1 cellular context compared by ENCODE assay signal in the genomic region with DNA sequence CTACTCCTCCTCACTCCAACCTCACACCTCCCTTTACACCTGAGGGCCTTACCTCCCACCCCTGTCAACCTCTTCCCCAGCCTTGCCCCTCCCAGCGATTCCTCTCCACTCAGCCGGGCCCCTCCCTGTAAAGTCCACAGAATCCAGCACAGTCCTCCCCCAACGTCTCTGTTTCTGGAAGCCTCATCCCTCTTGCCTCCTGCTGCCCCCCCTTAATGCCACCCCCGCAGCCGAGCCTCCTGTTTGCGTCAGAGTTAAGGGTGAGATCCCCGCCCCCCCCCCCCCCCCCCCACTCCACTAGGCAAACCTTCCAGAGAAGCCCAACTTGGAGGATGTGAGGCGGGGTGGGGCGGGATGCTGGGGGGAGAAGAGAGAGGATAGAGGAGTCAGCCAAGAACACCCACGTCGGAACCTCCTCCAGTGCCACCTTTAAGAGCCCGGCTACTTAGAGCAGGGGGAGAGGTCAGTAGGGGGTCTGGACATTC.
TF ChIP-seq lines count a peak whose summit lies in the region.

No MANE protein-coding gene starts in this region.

TF ChIP-seq in WTC11, 78 proteins besides CTCF, POLR2A, EP300 and RAD21 (continued from another document):
- TF ChIP-seq, protein P1, sequence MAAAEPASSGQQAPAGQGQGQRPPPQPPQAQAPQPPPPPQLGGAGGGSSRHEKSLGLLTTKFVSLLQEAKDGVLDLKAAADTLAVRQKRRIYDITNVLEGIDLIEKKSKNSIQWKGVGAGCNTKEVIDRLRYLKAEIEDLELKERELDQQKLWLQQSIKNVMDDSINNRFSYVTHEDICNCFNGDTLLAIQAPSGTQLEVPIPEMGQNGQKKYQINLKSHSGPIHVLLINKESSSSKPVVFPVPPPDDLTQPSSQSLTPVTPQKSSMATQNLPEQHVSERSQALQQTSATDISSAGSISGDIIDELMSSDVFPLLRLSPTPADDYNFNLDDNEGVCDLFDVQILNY (CRISPR knock-in tag; IDR thresholded peaks at IDR 0.05), result no peak
- no peak for TF ChIP-seq RORB (CRISPR knock-in tag; IDR thresholded peaks at IDR 0.05)
- TF ChIP-seq, protein P2, sequence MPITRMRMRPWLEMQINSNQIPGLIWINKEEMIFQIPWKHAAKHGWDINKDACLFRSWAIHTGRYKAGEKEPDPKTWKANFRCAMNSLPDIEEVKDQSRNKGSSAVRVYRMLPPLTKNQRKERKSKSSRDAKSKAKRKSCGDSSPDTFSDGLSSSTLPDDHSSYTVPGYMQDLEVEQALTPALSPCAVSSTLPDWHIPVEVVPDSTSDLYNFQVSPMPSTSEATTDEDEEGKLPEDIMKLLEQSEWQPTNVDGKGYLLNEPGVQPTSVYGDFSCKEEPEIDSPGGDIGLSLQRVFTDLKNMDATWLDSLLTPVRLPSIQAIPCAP (CRISPR knock-in tag; IDR thresholded peaks at IDR 0.05), result no peak
- TF ChIP-seq, protein P3, sequence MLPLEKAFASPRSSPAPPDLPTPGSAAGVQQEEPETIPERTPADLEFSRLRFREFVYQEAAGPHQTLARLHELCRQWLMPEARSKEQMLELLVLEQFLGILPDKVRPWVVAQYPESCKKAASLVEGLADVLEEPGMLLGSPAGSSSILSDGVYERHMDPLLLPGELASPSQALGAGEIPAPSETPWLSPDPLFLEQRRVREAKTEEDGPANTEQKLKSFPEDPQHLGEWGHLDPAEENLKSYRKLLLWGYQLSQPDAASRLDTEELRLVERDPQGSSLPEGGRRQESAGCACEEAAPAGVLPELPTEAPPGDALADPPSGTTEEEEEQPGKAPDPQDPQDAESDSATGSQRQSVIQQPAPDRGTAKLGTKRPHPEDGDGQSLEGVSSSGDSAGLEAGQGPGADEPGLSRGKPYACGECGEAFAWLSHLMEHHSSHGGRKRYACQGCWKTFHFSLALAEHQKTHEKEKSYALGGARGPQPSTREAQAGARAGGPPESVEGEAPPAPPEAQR (CRISPR knock-in tag; IDR thresholded peaks at IDR 0.05), result no peak
- TF ChIP-seq, protein P4, sequence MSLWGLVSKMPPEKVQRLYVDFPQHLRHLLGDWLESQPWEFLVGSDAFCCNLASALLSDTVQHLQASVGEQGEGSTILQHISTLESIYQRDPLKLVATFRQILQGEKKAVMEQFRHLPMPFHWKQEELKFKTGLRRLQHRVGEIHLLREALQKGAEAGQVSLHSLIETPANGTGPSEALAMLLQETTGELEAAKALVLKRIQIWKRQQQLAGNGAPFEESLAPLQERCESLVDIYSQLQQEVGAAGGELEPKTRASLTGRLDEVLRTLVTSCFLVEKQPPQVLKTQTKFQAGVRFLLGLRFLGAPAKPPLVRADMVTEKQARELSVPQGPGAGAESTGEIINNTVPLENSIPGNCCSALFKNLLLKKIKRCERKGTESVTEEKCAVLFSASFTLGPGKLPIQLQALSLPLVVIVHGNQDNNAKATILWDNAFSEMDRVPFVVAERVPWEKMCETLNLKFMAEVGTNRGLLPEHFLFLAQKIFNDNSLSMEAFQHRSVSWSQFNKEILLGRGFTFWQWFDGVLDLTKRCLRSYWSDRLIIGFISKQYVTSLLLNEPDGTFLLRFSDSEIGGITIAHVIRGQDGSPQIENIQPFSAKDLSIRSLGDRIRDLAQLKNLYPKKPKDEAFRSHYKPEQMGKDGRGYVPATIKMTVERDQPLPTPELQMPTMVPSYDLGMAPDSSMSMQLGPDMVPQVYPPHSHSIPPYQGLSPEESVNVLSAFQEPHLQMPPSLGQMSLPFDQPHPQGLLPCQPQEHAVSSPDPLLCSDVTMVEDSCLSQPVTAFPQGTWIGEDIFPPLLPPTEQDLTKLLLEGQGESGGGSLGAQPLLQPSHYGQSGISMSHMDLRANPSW (CRISPR knock-in tag; conservative IDR thresholded peaks at IDR 0.05; ENCODE audit: low read depth), result no peak
- TF ChIP-seq, protein P5, sequence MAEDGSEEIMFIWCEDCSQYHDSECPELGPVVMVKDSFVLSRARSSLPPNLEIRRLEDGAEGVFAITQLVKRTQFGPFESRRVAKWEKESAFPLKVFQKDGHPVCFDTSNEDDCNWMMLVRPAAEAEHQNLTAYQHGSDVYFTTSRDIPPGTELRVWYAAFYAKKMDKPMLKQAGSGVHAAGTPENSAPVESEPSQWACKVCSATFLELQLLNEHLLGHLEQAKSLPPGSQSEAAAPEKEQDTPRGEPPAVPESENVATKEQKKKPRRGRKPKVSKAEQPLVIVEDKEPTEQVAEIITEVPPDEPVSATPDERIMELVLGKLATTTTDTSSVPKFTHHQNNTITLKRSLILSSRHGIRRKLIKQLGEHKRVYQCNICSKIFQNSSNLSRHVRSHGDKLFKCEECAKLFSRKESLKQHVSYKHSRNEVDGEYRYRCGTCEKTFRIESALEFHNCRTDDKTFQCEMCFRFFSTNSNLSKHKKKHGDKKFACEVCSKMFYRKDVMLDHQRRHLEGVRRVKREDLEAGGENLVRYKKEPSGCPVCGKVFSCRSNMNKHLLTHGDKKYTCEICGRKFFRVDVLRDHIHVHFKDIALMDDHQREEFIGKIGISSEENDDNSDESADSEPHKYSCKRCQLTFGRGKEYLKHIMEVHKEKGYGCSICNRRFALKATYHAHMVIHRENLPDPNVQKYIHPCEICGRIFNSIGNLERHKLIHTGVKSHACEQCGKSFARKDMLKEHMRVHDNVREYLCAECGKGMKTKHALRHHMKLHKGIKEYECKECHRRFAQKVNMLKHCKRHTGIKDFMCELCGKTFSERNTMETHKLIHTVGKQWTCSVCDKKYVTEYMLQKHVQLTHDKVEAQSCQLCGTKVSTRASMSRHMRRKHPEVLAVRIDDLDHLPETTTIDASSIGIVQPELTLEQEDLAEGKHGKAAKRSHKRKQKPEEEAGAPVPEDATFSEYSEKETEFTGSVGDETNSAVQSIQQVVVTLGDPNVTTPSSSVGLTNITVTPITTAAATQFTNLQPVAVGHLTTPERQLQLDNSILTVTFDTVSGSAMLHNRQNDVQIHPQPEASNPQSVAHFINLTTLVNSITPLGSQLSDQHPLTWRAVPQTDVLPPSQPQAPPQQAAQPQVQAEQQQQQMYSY (CRISPR knock-in tag; IDR thresholded peaks at IDR 0.05), result no peak
- no peak for TF ChIP-seq FOXJ3 (CRISPR knock-in tag; IDR thresholded peaks at IDR 0.05; ENCODE audit: borderline replicate concordance)
- TF ChIP-seq, protein P6, sequence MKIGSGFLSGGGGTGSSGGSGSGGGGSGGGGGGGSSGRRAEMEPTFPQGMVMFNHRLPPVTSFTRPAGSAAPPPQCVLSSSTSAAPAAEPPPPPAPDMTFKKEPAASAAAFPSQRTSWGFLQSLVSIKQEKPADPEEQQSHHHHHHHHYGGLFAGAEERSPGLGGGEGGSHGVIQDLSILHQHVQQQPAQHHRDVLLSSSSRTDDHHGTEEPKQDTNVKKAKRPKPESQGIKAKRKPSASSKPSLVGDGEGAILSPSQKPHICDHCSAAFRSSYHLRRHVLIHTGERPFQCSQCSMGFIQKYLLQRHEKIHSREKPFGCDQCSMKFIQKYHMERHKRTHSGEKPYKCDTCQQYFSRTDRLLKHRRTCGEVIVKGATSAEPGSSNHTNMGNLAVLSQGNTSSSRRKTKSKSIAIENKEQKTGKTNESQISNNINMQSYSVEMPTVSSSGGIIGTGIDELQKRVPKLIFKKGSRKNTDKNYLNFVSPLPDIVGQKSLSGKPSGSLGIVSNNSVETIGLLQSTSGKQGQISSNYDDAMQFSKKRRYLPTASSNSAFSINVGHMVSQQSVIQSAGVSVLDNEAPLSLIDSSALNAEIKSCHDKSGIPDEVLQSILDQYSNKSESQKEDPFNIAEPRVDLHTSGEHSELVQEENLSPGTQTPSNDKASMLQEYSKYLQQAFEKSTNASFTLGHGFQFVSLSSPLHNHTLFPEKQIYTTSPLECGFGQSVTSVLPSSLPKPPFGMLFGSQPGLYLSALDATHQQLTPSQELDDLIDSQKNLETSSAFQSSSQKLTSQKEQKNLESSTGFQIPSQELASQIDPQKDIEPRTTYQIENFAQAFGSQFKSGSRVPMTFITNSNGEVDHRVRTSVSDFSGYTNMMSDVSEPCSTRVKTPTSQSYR (CRISPR knock-in tag; IDR thresholded peaks at IDR 0.05), result no peak
- no peak for TF ChIP-seq ZNF138 (CRISPR knock-in tag; conservative IDR thresholded peaks at IDR 0.05)
- no peak for TF ChIP-seq IRF2 (CRISPR knock-in tag; IDR thresholded peaks at IDR 0.05; ENCODE audit: borderline replicate concordance, low read depth)
- TF ChIP-seq, protein P7, sequence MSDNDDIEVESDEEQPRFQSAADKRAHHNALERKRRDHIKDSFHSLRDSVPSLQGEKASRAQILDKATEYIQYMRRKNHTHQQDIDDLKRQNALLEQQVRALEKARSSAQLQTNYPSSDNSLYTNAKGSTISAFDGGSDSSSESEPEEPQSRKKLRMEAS (CRISPR knock-in tag; IDR thresholded peaks at IDR 0.05), result no peak
- no peak for TF ChIP-seq ZNF416 (CRISPR knock-in tag; IDR thresholded peaks at IDR 0.05)
